Comparison of ENCODE assay signal across 1 cellular context in genomic region chr15:78131295-78132021, GRCh38.
A peak's percentile ranks its signal among the peaks of the same experiment; 100 is the strongest.
TF ChIP-seq lines count a peak whose summit lies in the region.

Gene CIB2, minus strand, starts transcription at chr15:78131445. Its CDS starts 230 bp downstream, at chr15:78131215.

TF ChIP-seq in A549, 52 proteins besides CTCF, POLR2A, EP300 and RAD21 (continued from another document):
- TF ChIP-seq GATA3 (IDR thresholded peaks at IDR 0.05; ENCODE audit: borderline replicate concordance) (no peak), MAX (IDR thresholded peaks at IDR 0.05) (peak; percentile 67), ELK1 (IDR thresholded peaks at IDR 0.05; ENCODE audit: low read depth, low read length) (0 out of 2 replicates have a peak, but pooled peaks have one; percentile 28), BCL3 (IDR thresholded peaks at IDR 0.05) (peak; percentile 46; the same call in 1 of the 3 replicates)
